17 cellular contexts compared by ENCODE assay signal in genomic region chr5:112681481-112681908, GRCh38. TPM values are rescaled to one million over a fixed set of nuclear protein-coding genes. Genes with fewer than 3 reads are reported as not detected.
DNase-seq lines count a peak whose midpoint lies in the region; ATAC-seq, FAIRE-seq and TF ChIP-seq lines count a peak whose summit lies in the region.
"Had no signal": no experiment of that assay in that cellular context is flagged by ENCODE, and none has a peak within 500 bp of the region (broad histone marks: within the 10 kb centered on the region; RNA-seq: fewer than 3 reads in every experiment).

No MANE protein-coding gene starts in this region.

- peak; percentile 78 for FAIRE-seq in GM12892 (lab: Jason Lieb, UNC)
- FAIRE-seq: colon, H1, keratinocyte had no signal

- H3K27ac ChIP-seq in coronary artery, result no peak overlapping the region
- H3K27ac ChIP-seq: skin epidermis had no signal

- ATAC-seq in GM19468 (IDR thresholded peaks at IDR 0.05; ENCODE audit: extremely low read depth, unreplicated experiment), result peak; percentile 46
- peak; percentile 60 for ATAC-seq in HG03196 (IDR thresholded peaks at IDR 0.05; ENCODE audit: unreplicated experiment)

- H3K27me3 ChIP-seq in H7 (ENCODE audit: control insufficient read depth, insufficient read depth, low read length), result no peaks in the 10 kb centered on the region

- DNase-seq in GM12892 (ENCODE audit: insufficient read length) (no peak), astrocyte of the hippocampus (ENCODE audit: low read depth, low spot score) (peak; percentile 19), UCSD-AML1 (lab: John Stamatoyannopoulos, UW; ENCODE audit: unreplicated experiment) (no peak), coronary artery (ENCODE audit: low spot score) (no peak), H7 (no peak), GF-D8 (lab: John Stamatoyannopoulos, UW) (no peak)
- DNase-seq: activated CD4-positive, alpha-beta T cell treated with anti-CD3 and anti-CD28 coated beads, Interleukin-2, amount 50 U/mL, for 48 hours; activated naive CD4-positive, alpha-beta T cell treated with anti-CD3 and anti-CD28 coated beads, Interleukin-2, amount 50 U/mL, for 16 hours; C1 segment of cervical spinal cord; NCI-H1436; trophoblast cell had no signal

- no peaks in the 10 kb centered on the region for H3K36me3 ChIP-seq in H7 (replicated peaks; ENCODE audit: control insufficient read depth, insufficient read depth, low read length)

- H3K4me3 ChIP-seq in coronary artery (no peak overlapping the region), H7 (ENCODE audit: insufficient read depth, low read depth, low read length) (no peak overlapping the region)
- H3K4me3 ChIP-seq: skin epidermis had no signal

- no peak for TF ChIP-seq POLR2A in GM12892 (IDR thresholded peaks at IDR 0.05; ENCODE audit: low read depth, low read length)

- no peak for TF ChIP-seq CTCF in coronary artery (IDR thresholded peaks at IDR 0.05)

RNA-seq across cellular contexts. Expression of gene APC, which starts 56.2 kb away (rescaled TPM):
- 6.3 TPM for polyA plus RNA-seq in GM12892 (2012; ENCODE audit: missing spikeins)
- 22.2 and 25.5 TPM in 2 replicates for total RNA-seq in H7 (2014; rRNA removed; shearing (Covaris generic))
